ENCODE assay signal across 26 cellular contexts in the genomic region with DNA sequence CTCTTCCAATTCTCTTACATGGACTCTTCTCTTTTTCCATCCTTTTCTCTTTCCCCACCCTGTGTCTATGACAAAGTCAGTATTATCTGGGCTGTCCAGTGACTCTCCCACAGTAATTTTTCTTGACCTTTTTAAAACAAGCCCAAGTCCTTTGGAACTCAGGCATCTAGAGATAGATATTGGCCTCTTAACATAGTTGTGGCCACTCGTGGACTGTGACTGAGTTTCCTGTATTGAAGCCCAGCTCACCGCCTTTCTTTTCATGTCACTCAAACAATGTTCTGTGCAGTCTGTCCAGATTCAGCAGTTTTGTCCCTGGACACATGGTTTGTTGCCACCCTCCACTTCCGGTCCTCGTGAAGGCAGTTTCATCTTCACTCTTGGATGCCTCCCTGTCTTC.
DNase-seq lines count a peak whose midpoint lies in the region; ATAC-seq, FAIRE-seq and TF ChIP-seq lines count a peak whose summit lies in the region.
"Had no signal": no experiment of that assay in that cellular context is flagged by ENCODE, and none has a peak within 500 bp of the region (broad histone marks: within the 10 kb centered on the region; RNA-seq: fewer than 3 reads in every experiment).

No MANE protein-coding gene starts in this region.

- FAIRE-seq in astrocyte (lab: Jason Lieb, UNC) = no peak
- FAIRE-seq: A204.1, D721Med, G401.6, GM12891, GM19239 had no signal

- H3K4me3 ChIP-seq in astrocyte (ENCODE audit: insufficient read depth, low read depth, low read length) (no peak overlapping the region), left lung (no peak overlapping the region), upper lobe of right lung (no peak overlapping the region)
- H3K4me3 ChIP-seq: BLaER1 had no signal

- ATAC-seq in left lung = peak; percentile 53
- peak; percentile 71 for ATAC-seq in upper lobe of right lung

- H3K27ac ChIP-seq in astrocyte (ENCODE audit: low read depth, low read length) = no peak overlapping the region
- H3K27ac ChIP-seq in left lung = no peak overlapping the region
- no peak overlapping the region for H3K27ac ChIP-seq in upper lobe of right lung
- H3K27ac ChIP-seq: BLaER1 had no signal

- H3K27me3 Mint-ChIP-seq in astrocyte (ENCODE audit: low read depth, unreplicated experiment) = peaks cover 5% of the 10 kb centered on the region
- H3K27me3 Mint-ChIP-seq in endothelial cell (ENCODE audit: unreplicated experiment) = no peaks in the 10 kb centered on the region
- H3K27me3 Mint-ChIP-seq: CD4-positive, alpha-beta memory T cell; CD4-positive, CD25-positive, alpha-beta regulatory T cell; CD8-positive, alpha-beta memory T cell had no signal

- H3K27me3 ChIP-seq in astrocyte (ENCODE audit: insufficient read depth, low read length) (no peaks in the 10 kb centered on the region), left lung (no peaks in the 10 kb centered on the region), upper lobe of right lung (no peaks in the 10 kb centered on the region)
- H3K27me3 ChIP-seq: BE2C, BLaER1 had no signal

- no peaks in the 10 kb centered on the region for H4K20me1 ChIP-seq in astrocyte (ENCODE audit: insufficient read depth, low read length)
- H4K20me1 ChIP-seq: BLaER1 had no signal

- no peak overlapping the region for H3K9ac ChIP-seq in astrocyte (ENCODE audit: low read length)
- H3K9ac ChIP-seq: BLaER1 had no signal

- no peaks in the 10 kb centered on the region for H3K4me1 ChIP-seq in astrocyte (ENCODE audit: insufficient read depth, low read length)
- H3K4me1 ChIP-seq in left lung = no peaks in the 10 kb centered on the region
- no peaks in the 10 kb centered on the region for H3K4me1 ChIP-seq in upper lobe of right lung
- H3K4me1 ChIP-seq: BE2C, Caco-2 had no signal

- H3K27ac Mint-ChIP-seq in astrocyte (ENCODE audit: unreplicated experiment) (peak overlapping the region; percentile 11), endothelial cell (ENCODE audit: unreplicated experiment) (peak overlapping the region; percentile 15)
- H3K27ac Mint-ChIP-seq: CD4-positive, alpha-beta memory T cell; CD8-positive, alpha-beta memory T cell had no signal

- no peak overlapping the region for H2AFZ ChIP-seq in astrocyte (ENCODE audit: low read depth, low read length)

- H3K9me3 Mint-ChIP-seq in astrocyte (ENCODE audit: unreplicated experiment) (no peaks in the 10 kb centered on the region), endothelial cell (ENCODE audit: unreplicated experiment) (no peaks in the 10 kb centered on the region)

- no peak for DNase-seq in astrocyte (ENCODE audit: low read depth)
- no peak for DNase-seq in endothelial cell (ENCODE audit: low spot score)
- no peak for DNase-seq in left lung
- DNase-seq in upper lobe of right lung = no peak
- no peak for DNase-seq in OCI-M1 (lab: John Stamatoyannopoulos, UW)
- no peak for DNase-seq in COLO668 (lab: John Stamatoyannopoulos, UW; ENCODE audit: unreplicated experiment)
- no peak for DNase-seq in NCI-H187 treated with DMSO at 0.1 percent for 48 hours (lab: John Stamatoyannopoulos, UW)
- DNase-seq in activated CD8-positive, alpha-beta memory T cell treated with anti-CD3 and anti-CD28 coated beads, Interleukin-2, amount 50 U/mL, for 4 hours = no peak
- DNase-seq: 8988T; ACHN; BE2C; C1 segment of cervical spinal cord; Caco-2; Calu3; CD4-positive, alpha-beta memory T cell; CD4-positive, CD25-positive, alpha-beta regulatory T cell; CD8-positive, alpha-beta memory T cell; DMS79 treated with DMSO at 0.1 percent for 48 hours; GF-D8 had no signal

- no peaks in the 10 kb centered on the region for H3K9me3 ChIP-seq in astrocyte (ENCODE audit: insufficient read depth, low read depth, low read length)
- no peaks in the 10 kb centered on the region for H3K9me3 ChIP-seq in left lung
- no peaks in the 10 kb centered on the region for H3K9me3 ChIP-seq in upper lobe of right lung
- H3K9me3 ChIP-seq: BE2C, BLaER1, Caco-2 had no signal

- no peak overlapping the region for H3K4me3 Mint-ChIP-seq in astrocyte (ENCODE audit: unreplicated experiment)
- H3K4me3 Mint-ChIP-seq in endothelial cell (ENCODE audit: unreplicated experiment) = no peak overlapping the region
- H3K4me3 Mint-ChIP-seq: CD14-positive monocyte; CD4-positive, alpha-beta memory T cell; CD4-positive, CD25-positive, alpha-beta regulatory T cell; CD8-positive, alpha-beta memory T cell had no signal

- no peak for TF ChIP-seq CTCF in astrocyte (IDR thresholded peaks at IDR 0.05; ENCODE audit: insufficient read depth, low read depth, low read length)
- no peak for TF ChIP-seq CTCF in endothelial cell (IDR thresholded peaks at IDR 0.05; ENCODE audit: unreplicated experiment)
- TF ChIP-seq CTCF in left lung (IDR thresholded peaks at IDR 0.05) = no peak
- TF ChIP-seq CTCF in upper lobe of right lung (IDR thresholded peaks at IDR 0.05) = no peak

- H3K36me3 ChIP-seq in astrocyte (ENCODE audit: insufficient read depth, low read length) (no peaks in the 10 kb centered on the region), left lung (no peaks in the 10 kb centered on the region), upper lobe of right lung (no peaks in the 10 kb centered on the region)
- H3K36me3 ChIP-seq: BE2C, BLaER1 had no signal

- intact Hi-C loops in left lung (cut with DNase I) (no loop called here), upper lobe of right lung (cut with DNase I) (no loop called here)

- H3K4me1 Mint-ChIP-seq in astrocyte (ENCODE audit: low read depth, unreplicated experiment) = peaks cover 9% of the 10 kb centered on the region
- no peaks in the 10 kb centered on the region for H3K4me1 Mint-ChIP-seq in endothelial cell (ENCODE audit: unreplicated experiment)
- H3K4me1 Mint-ChIP-seq: CD14-positive monocyte; CD4-positive, alpha-beta memory T cell; CD4-positive, CD25-positive, alpha-beta regulatory T cell; CD8-positive, alpha-beta memory T cell had no signal

- no peaks in the 10 kb centered on the region for H3K79me2 ChIP-seq in astrocyte (ENCODE audit: insufficient read depth, low read length)

- H3K4me2 ChIP-seq in astrocyte (ENCODE audit: low read length) = no peak overlapping the region
- H3K4me2 ChIP-seq: BLaER1 had no signal

- H3K36me3 Mint-ChIP-seq in astrocyte (ENCODE audit: low read depth, unreplicated experiment) (no peaks in the 10 kb centered on the region), endothelial cell (ENCODE audit: low read depth, unreplicated experiment) (no peaks in the 10 kb centered on the region)
- H3K36me3 Mint-ChIP-seq: CD14-positive monocyte; CD4-positive, alpha-beta memory T cell; CD4-positive, CD25-positive, alpha-beta regulatory T cell had no signal
